ENCODE assay signal across 8 cellular contexts in the genomic region with DNA sequence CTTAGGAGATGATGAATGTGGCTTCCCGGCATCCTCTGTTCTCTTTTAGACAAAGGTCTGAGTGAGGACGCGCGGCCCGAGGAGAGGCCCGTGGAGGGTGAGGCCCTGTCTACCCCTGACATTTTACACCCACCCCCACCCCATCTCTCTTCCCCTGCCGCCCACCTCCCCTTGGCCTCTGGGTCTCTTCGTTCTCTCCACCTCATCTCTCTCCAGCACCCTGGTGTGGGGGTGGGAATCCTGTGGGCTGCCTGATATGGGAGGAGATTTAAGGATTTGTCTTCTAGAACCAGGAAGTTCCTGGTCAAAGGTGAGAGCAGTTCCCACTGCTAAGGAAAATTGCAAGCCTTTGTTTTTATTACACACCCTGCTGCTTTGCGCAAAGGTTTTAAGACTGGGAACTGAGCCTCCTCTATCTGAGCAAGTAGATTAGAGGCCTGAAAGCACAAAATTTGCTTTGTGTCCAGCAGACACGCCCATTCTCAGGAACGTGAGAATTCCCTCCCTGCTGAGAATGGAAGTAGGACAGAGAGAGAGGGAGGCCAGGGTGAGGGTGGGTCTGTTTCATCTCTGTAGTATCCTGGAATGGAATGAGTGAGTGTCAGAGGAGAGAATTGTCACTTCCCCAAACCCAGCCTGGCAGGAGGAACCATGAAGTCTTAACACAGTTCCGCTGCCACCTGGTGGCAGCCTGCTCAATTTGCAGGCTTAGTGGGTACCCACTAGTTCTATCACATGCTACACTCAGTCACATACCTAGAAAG.
DNase-seq lines count a peak whose midpoint lies in the region; ATAC-seq, FAIRE-seq and TF ChIP-seq lines count a peak whose summit lies in the region.

No MANE protein-coding gene starts in this region.

- TF ChIP-seq CTCF in GM12872 (IDR thresholded peaks at IDR 0.05; ENCODE audit: insufficient read depth, low read depth, low read length): peak; percentile 73
- peak; percentile 56 for TF ChIP-seq CTCF in astrocyte (IDR thresholded peaks at IDR 0.05; ENCODE audit: insufficient read depth, low read depth, low read length)

- ATAC-seq in left lobe of liver (peak; percentile 90), GM19455 (IDR thresholded peaks at IDR 0.05; ENCODE audit: unreplicated experiment) (no peak), HG03097 (IDR thresholded peaks at IDR 0.05; ENCODE audit: low FRiP score, unreplicated experiment) (no peak)

- no peaks in the 10 kb centered on the region for H3K4me1 Mint-ChIP-seq in astrocyte (ENCODE audit: low read depth, unreplicated experiment)

- peak; percentile 57 for DNase-seq in A172 (ENCODE audit: low spot score)
- DNase-seq in NCI-H748 treated with DMSO at 0.1 percent for 48 hours (lab: John Stamatoyannopoulos, UW): peak; percentile 2
- peak; percentile 14 for DNase-seq in astrocyte (ENCODE audit: low read depth)
- DNase-seq in left lobe of liver (ENCODE audit: low spot score): no peak
- DNase-seq in anterior cingulate cortex (lab: John Stamatoyannopoulos, UW): no peak

- H3K9ac ChIP-seq in astrocyte (ENCODE audit: low read length): no peak overlapping the region

- H3K9me3 ChIP-seq in astrocyte (ENCODE audit: insufficient read depth, low read depth, low read length): no peaks in the 10 kb centered on the region

- no peaks in the 10 kb centered on the region for H4K20me1 ChIP-seq in astrocyte (ENCODE audit: insufficient read depth, low read length)

- H3K4me1 ChIP-seq in astrocyte (ENCODE audit: insufficient read depth, low read length): no peaks in the 10 kb centered on the region

- H3K4me3 Mint-ChIP-seq in astrocyte (ENCODE audit: unreplicated experiment): no peak overlapping the region

- H3K36me3 Mint-ChIP-seq in astrocyte (ENCODE audit: low read depth, unreplicated experiment): peaks cover 19% of the 10 kb centered on the region

- H3K4me2 ChIP-seq in astrocyte (ENCODE audit: low read length): no peak overlapping the region

- no peak overlapping the region for H3K27ac ChIP-seq in astrocyte (ENCODE audit: low read depth, low read length)

- no peaks in the 10 kb centered on the region for H3K27me3 Mint-ChIP-seq in astrocyte (ENCODE audit: low read depth, unreplicated experiment)

- H3K4me3 ChIP-seq in astrocyte (ENCODE audit: insufficient read depth, low read depth, low read length): no peak overlapping the region

- H3K79me2 ChIP-seq in astrocyte (ENCODE audit: insufficient read depth, low read length): no peaks in the 10 kb centered on the region

- H2AFZ ChIP-seq in astrocyte (ENCODE audit: low read depth, low read length): no peak overlapping the region

- peaks cover 9% of the 10 kb centered on the region for H3K36me3 ChIP-seq in astrocyte (ENCODE audit: insufficient read depth, low read length)

- H3K9me3 Mint-ChIP-seq in astrocyte (ENCODE audit: unreplicated experiment): peaks cover 3% of the 10 kb centered on the region

- FAIRE-seq in astrocyte (lab: Jason Lieb, UNC): no peak

- H3K27ac Mint-ChIP-seq in astrocyte (ENCODE audit: unreplicated experiment): no peak overlapping the region

- H3K27me3 ChIP-seq in astrocyte (ENCODE audit: insufficient read depth, low read length): no peaks in the 10 kb centered on the region

Comparison
In these comparisons a context has a peak if more than half of its experiments do, and no peak if none do; other contexts are left out.
1. DNase-seq: peak in A172 (single experiment), NCI-H748 treated with DMSO at 0.1 percent for 48 hours (single experiment) and astrocyte (single experiment); none in left lobe of liver (single experiment) and anterior cingulate cortex (0 of 58).